ENCODE assay signal across 8 cellular contexts in genomic region chr14:53953002-53953827, GRCh38.
DNase-seq lines count a peak whose midpoint lies in the region; ATAC-seq lines count a peak whose summit lies in the region.

No MANE protein-coding gene starts in this region.

- H3K27me3 ChIP-seq in iPS-15b (ENCODE audit: control insufficient read depth, insufficient read depth, low read length) = peaks cover 79% of the 10 kb centered on the region
- peaks cover 15% of the 10 kb centered on the region for H3K27me3 ChIP-seq in rectal smooth muscle tissue (ENCODE audit: control insufficient read depth, insufficient read depth, low read length)

- DNase-seq in 8988T (peak; percentile 79), NCI-H446 (lab: John Stamatoyannopoulos, UW) (peak; percentile 75 to 93), T47D (ENCODE audit: low read depth in 1 of 2, low spot score in 1 of 2) (peak; percentile 90 to 92), middle frontal gyrus (ENCODE audit: extremely low spot score, low spot score) (no peak)

- H3K9me3 ChIP-seq in iPS-15b (ENCODE audit: control insufficient read depth, insufficient read depth, low read length) = no peaks in the 10 kb centered on the region

- no peak for ATAC-seq in HG03520 (IDR thresholded peaks at IDR 0.05; ENCODE audit: unreplicated experiment)

- in situ Hi-C loops in T47D (cut with HindIII; ENCODE audit: low pct_unique_long_range_greater_than_20kb, low sequenced_read_pairs) = no loop called here

- H3K9ac ChIP-seq in iPS-15b (ENCODE audit: low read depth, low read length) (no peak overlapping the region), rectal smooth muscle tissue (ENCODE audit: low read length) (no peak overlapping the region)

- peak overlapping the region; percentile 70 for H3K27ac ChIP-seq in rectal smooth muscle tissue (ENCODE audit: low read depth, low read length)

- H3K4me3 ChIP-seq in GM08714 (ENCODE audit: low read length) = peak overlapping the region; percentile 44; the same call in 1 of the 2 replicates
- peak overlapping the region; percentile 76 for H3K4me3 ChIP-seq in iPS-15b (ENCODE audit: low read depth, low read length)
- peak overlapping the region; percentile 71 for H3K4me3 ChIP-seq in rectal smooth muscle tissue (ENCODE audit: low read length)

- H3K36me3 ChIP-seq in iPS-15b (ENCODE audit: control insufficient read depth, insufficient read depth, low read length) (no peaks in the 10 kb centered on the region), rectal smooth muscle tissue (ENCODE audit: control insufficient read depth, insufficient read depth, low read length) (peaks cover 2% of the 10 kb centered on the region)

- peaks cover 25% of the 10 kb centered on the region for H3K4me1 ChIP-seq in iPS-15b (ENCODE audit: control insufficient read depth, insufficient read depth, low read length)
- H3K4me1 ChIP-seq in rectal smooth muscle tissue (ENCODE audit: control insufficient read depth, insufficient read depth, low read length) = no peaks in the 10 kb centered on the region
